Comparison of ENCODE assay signal across 8 cellular contexts in the genomic region with DNA sequence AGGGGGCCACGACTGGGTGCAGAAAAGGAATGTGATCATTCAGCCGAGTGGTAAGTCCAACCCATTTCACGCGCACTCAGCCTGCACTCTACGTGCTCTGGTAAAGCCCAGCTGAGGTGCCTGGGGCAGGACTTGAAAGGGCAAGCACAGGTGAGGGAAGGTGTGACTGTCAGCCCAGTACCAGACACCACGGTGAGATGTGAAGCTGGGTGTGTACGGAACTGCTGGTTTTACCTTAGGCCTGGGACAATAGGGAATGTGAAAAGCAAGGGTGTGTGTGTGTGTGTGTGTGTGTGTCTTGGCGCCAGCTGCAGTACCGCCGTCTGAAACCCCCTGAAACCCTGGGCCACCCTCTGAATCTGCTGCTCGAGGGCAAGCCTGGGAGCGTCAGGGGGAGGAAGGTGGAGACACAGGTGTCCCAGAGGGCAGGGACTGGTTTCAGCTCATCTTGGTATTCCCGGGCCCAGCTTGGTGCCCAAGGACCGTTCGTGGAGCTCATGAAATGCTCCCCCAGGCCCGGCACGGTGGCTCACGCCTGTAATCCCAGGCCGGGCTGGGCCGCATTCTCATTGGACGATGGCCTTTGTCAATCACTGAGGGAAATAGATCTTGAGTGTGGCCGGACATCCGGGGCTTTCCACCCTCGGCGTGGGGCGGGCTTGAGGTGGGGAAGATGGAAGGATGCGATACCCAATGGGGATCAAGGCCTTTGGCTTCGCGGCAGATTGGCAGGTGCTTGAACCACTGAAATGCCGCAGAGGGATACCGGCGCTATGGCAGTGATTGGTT. TPM values are rescaled to one million over a fixed set of nuclear protein-coding genes. Genes with fewer than 3 reads are reported as not detected.
DNase-seq lines count a peak whose midpoint lies in the region; FAIRE-seq and TF ChIP-seq lines count a peak whose summit lies in the region.

No MANE protein-coding gene starts in this region.

- H3K27me3 Mint-ChIP-seq in activated naive CD4-positive, alpha-beta T cell treated with anti-CD3 and anti-CD28 coated beads for 36 hours (ENCODE audit: low read depth): no peaks in the 10 kb centered on the region

- H3K9me3 ChIP-seq in SJSA1 (replicated peaks): no peaks in the 10 kb centered on the region
- H3K9me3 ChIP-seq in neuron (ENCODE audit: low read length): no peaks in the 10 kb centered on the region

- H3K27ac ChIP-seq in SJSA1: peak overlapping the region; percentile 65

- peak; percentile 98 for DNase-seq in GM04503 (ENCODE audit: low read depth)
- DNase-seq in HFF-Myc (ENCODE audit: extremely low read depth, low read depth): peak; percentile 100
- DNase-seq in MV-4-11 (lab: John Stamatoyannopoulos, UW): peak; percentile 100
- peak; percentile 99 to 100 for DNase-seq in SJSA1 (ENCODE audit: low read depth in 1 of 2, low spot score in 2 of 2)
- DNase-seq in activated naive CD4-positive, alpha-beta T cell treated with anti-CD3 and anti-CD28 coated beads for 36 hours: peak; percentile 100
- peak; percentile 85 to 97 for DNase-seq in frontal cortex (ENCODE audit: low spot score in 2 of 2)
- peak; percentile 100 for DNase-seq in stromal cell of bone marrow (ENCODE audit: low read depth)

- intact Hi-C loops in activated naive CD4-positive, alpha-beta T cell treated with anti-CD3 and anti-CD28 coated beads for 36 hours (cut with micrococcal nuclease): loop anchor here (1.0 to 2.0 kb wide), 5 partner anchors 55 to 218 kb away; partner anchors contain the start of genes JMJD6, METTL23, SRSF2 and UBE2O

- peaks cover 66% of the 10 kb centered on the region for H3K4me1 ChIP-seq in SJSA1 (replicated peaks)
- H3K4me1 ChIP-seq in neuron (ENCODE audit: insufficient read depth, low read length): peaks cover 9% of the 10 kb centered on the region

- FAIRE-seq in frontal cortex (lab: Jason Lieb, UNC): peak; percentile 70

- H3K4me1 Mint-ChIP-seq in activated naive CD4-positive, alpha-beta T cell treated with anti-CD3 and anti-CD28 coated beads for 36 hours (ENCODE audit: low read depth): peaks cover 29% of the 10 kb centered on the region

- H3K4me3 ChIP-seq in HFF-Myc (replicated peaks; ENCODE audit: low read depth, low read length) (peak overlapping the region; percentile 74), SJSA1 (peak overlapping the region; percentile 46), neuron (ENCODE audit: low read length) (peak overlapping the region; percentile 89)

- H3K9me3 Mint-ChIP-seq in activated naive CD4-positive, alpha-beta T cell treated with anti-CD3 and anti-CD28 coated beads for 36 hours: no peaks in the 10 kb centered on the region

- TF ChIP-seq CTCF in HFF-Myc (IDR thresholded peaks at IDR 0.05; ENCODE audit: low read depth, low read length, missing control alignments): no peak

- peaks cover 1% of the 10 kb centered on the region for H3K36me3 Mint-ChIP-seq in activated naive CD4-positive, alpha-beta T cell treated with anti-CD3 and anti-CD28 coated beads for 36 hours (ENCODE audit: low read depth)

- H3K36me3 ChIP-seq in SJSA1: peaks cover 22% of the 10 kb centered on the region
- H3K36me3 ChIP-seq in neuron (ENCODE audit: insufficient read depth, low read length): no peaks in the 10 kb centered on the region

- peak overlapping the region; percentile 93 for H3K4me3 Mint-ChIP-seq in activated naive CD4-positive, alpha-beta T cell treated with anti-CD3 and anti-CD28 coated beads for 36 hours

- peak overlapping the region; percentile 64 for H2AFZ ChIP-seq in neuron (ENCODE audit: low read depth, low read length)

- no peaks in the 10 kb centered on the region for H3K27me3 ChIP-seq in SJSA1 (replicated peaks)
- H3K27me3 ChIP-seq in neuron (ENCODE audit: insufficient read depth, low read length): no peaks in the 10 kb centered on the region

- CTCF ChIA-PET in activated naive CD4-positive, alpha-beta T cell treated with anti-CD3 and anti-CD28 coated beads for 36 hours (lab: Charles Lee): interaction anchor here (0.6 to 3.2 kb wide), 9 partner anchors 8 to 148 kb away, joined by 3 to 11 read pairs (median 5); no protein-coding TSS in a partner anchor

- H3K27ac Mint-ChIP-seq in activated naive CD4-positive, alpha-beta T cell treated with anti-CD3 and anti-CD28 coated beads for 36 hours: peak overlapping the region; percentile 92

RNA-seq across cellular contexts. Expression of gene ST6GALNAC1, which starts 27.8 kb away (rescaled TPM):
- not detected in 2 replicates for total RNA-seq in SJSA1 (2014; rRNA removed; shearing (Covaris generic))
- 1 to 10 TPM; 1.1 to 1.3 TPM for total RNA-seq in activated naive CD4-positive, alpha-beta T cell treated with anti-CD3 and anti-CD28 coated beads for 36 hours
- 0.82 TPM for total RNA-seq in frontal cortex

RNA-seq across cellular contexts. Expression of gene MXRA7, which starts 39.4 kb away (rescaled TPM):
- 362 and 546 TPM in 2 replicates for total RNA-seq in SJSA1 (2014; rRNA removed; shearing (Covaris generic))
- 1 to 10 TPM; 3.8 to 4.2 TPM for total RNA-seq in activated naive CD4-positive, alpha-beta T cell treated with anti-CD3 and anti-CD28 coated beads for 36 hours
- total RNA-seq in frontal cortex: 45.7 TPM

RNA-seq across cellular contexts. Expression of gene JMJD6, which starts 55.1 kb away (rescaled TPM):
- total RNA-seq in SJSA1 (2014; rRNA removed; shearing (Covaris generic)): 48.4 and 97.4 TPM in 2 replicates
- 10 to 100 TPM; 33.0 to 33.6 TPM for total RNA-seq in activated naive CD4-positive, alpha-beta T cell treated with anti-CD3 and anti-CD28 coated beads for 36 hours
- total RNA-seq in frontal cortex: 17.5 TPM

RNA-seq across cellular contexts. Expression of gene METTL23, which starts 55.3 kb away (rescaled TPM):
- total RNA-seq in SJSA1 (2014; rRNA removed; shearing (Covaris generic)): 52.3 and 59.4 TPM in 2 replicates
- total RNA-seq in activated naive CD4-positive, alpha-beta T cell treated with anti-CD3 and anti-CD28 coated beads for 36 hours: 10 to 100 TPM; 18.9 to 20.0 TPM
- 14.7 TPM for total RNA-seq in frontal cortex

Comparison
In these comparisons a context has a peak if more than half of its experiments do, and no peak if none do; other contexts are left out.
1. Peak in every context shown above with its lines: DNase-seq, H3K4me3 ChIP-seq and H3K27ac ChIP-seq.